Comparison of ENCODE assay signal across 11 cellular contexts in the genomic region with DNA sequence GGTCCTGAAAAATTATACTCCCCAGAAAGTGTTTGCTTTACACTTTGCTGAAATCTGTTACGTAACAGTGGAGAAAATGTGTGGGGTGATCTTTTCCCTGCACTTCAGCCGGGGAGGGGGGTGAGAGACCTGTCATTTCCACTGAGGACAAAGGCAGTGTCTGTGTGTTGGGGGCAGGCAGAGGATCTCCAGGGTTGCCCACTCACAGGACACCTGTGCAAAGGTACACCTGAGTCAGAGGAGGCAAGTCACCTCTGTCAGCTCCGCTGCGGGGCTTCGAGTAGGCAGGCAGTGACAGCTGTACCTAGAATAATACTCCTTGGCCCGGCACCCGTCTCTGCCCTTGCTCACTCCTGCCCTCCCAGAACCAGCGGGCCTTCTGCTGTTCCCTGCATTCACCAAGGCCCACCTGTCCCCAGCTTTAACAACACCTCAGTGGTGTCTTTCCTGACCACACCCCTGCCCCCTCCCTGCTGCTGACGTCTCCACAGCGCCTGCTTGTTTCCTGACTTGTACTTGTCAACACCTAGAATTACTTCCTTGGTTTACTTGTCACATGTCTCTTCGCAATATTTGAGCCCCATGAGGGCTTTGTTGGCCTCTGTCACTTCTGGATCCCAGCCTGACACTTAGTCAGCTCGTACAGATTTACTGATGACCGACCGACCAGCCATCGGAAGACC.
DNase-seq lines count a peak whose midpoint lies in the region; ATAC-seq and TF ChIP-seq lines count a peak whose summit lies in the region.
"Had no signal": no experiment of that assay in that cellular context is flagged by ENCODE, and none has a peak within 500 bp of the region (broad histone marks: within the 10 kb centered on the region; RNA-seq: fewer than 3 reads in every experiment).

No MANE protein-coding gene starts in this region.

- TF ChIP-seq CTCF in NB4 (IDR thresholded peaks at IDR 0.05; ENCODE audit: low read depth, low read length) (no peak), WTC11 (IDR thresholded peaks at IDR 0.05) (no peak), suprapubic skin (IDR thresholded peaks at IDR 0.05) (no peak)

- CTCF ChIA-PET in WTC11 (lab: Charles Lee): interaction anchor here (1.0 to 5.3 kb wide), 4 partner anchors 8 to 47 kb away, joined by 3 to 33 read pairs (median 12); no protein-coding TSS in a partner anchor

- no peaks in the 10 kb centered on the region for H3K9me3 ChIP-seq in right cardiac atrium (ENCODE audit: control insufficient read depth, low read length)
- no peaks in the 10 kb centered on the region for H3K9me3 ChIP-seq in suprapubic skin

- H3K4me3 ChIP-seq in NB4 (ENCODE audit: low read depth, low read length) (no peak overlapping the region), right cardiac atrium (ENCODE audit: low read length) (no peak overlapping the region), suprapubic skin (no peak overlapping the region)
- H3K4me3 ChIP-seq: GM12878 had no signal

- ATAC-seq in WTC11 (no peak), right cardiac atrium (peak; percentile 40 to 50), HG03097 (IDR thresholded peaks at IDR 0.05; ENCODE audit: low FRiP score, unreplicated experiment) (no peak), HG03442 (IDR thresholded peaks at IDR 0.05; ENCODE audit: unreplicated experiment) (no peak)
- ATAC-seq in activated CD4-positive, CD25-positive, alpha-beta regulatory T cell treated with anti-CD3 and anti-CD28 coated beads, Interleukin-2, amount 50 U/mL, for 24 hours: no peak
- ATAC-seq: activated T-cell treated with anti-CD3 and anti-CD28 coated beads, Interleukin-2, amount 50 U/mL, for 4 hours; GM12878 had no signal

- TF ChIP-seq POLR2A in NB4 (IDR thresholded peaks at IDR 0.05; ENCODE audit: extremely low read depth, insufficient read length) (no peak), suprapubic skin (IDR thresholded peaks at IDR 0.05) (no peak)

- intact Hi-C loops in right cardiac atrium (cut with DNase I): no loop called here

- H3K4me1 ChIP-seq in right cardiac atrium (ENCODE audit: control insufficient read depth, insufficient read depth, low read length) (peaks cover 43% of the 10 kb centered on the region), suprapubic skin (peaks cover 69% of the 10 kb centered on the region)

- no peaks in the 10 kb centered on the region for H3K27me3 Mint-ChIP-seq in WTC11 (ENCODE audit: low read depth)

- WGBS in right cardiac atrium: 53% methylated on average over 15 of the region's 15 CpGs
- 57% methylated on average over 13 of the region's 15 CpGs for whole genome bisulfite sequencing in suprapubic skin

- peaks cover 9% of the 10 kb centered on the region for H3K9me3 Mint-ChIP-seq in WTC11

- peaks cover 58% of the 10 kb centered on the region for H3K4me1 Mint-ChIP-seq in WTC11

- H3K27ac Mint-ChIP-seq in WTC11: peak overlapping the region; percentile 62

- H3K36me3 Mint-ChIP-seq in WTC11: peaks cover 11% of the 10 kb centered on the region

- peaks cover 10% of the 10 kb centered on the region for H3K36me3 ChIP-seq in suprapubic skin

- no peak overlapping the region for H3K4me3 Mint-ChIP-seq in WTC11
- H3K4me3 Mint-ChIP-seq: activated T-cell treated with anti-CD3 and anti-CD28 coated beads, Interleukin-2, amount 50 U/mL, for 4 hours had no signal

- POLR2A ChIA-PET in WTC11 (lab: Charles Lee): no interaction called here

- no peaks in the 10 kb centered on the region for H3K27me3 ChIP-seq in right cardiac atrium (ENCODE audit: control insufficient read depth, insufficient read depth)
- no peaks in the 10 kb centered on the region for H3K27me3 ChIP-seq in suprapubic skin

- no peak for TF ChIP-seq EP300 in suprapubic skin (IDR thresholded peaks at IDR 0.05)

- H3K27ac ChIP-seq in right cardiac atrium (ENCODE audit: low read length) (peak overlapping the region; percentile 82), suprapubic skin (peak overlapping the region; percentile 45)

- DNase-seq in NB4 (ENCODE audit: low read depth) (peak; percentile 30), WTC11 (ENCODE audit: low spot score) (no peak), right cardiac atrium (peak; percentile 68 to 76 (median 70)), suprapubic skin (ENCODE audit: low spot score in 2 of 2) (no peak)
- DNase-seq: activated T-cell treated with anti-CD3 and anti-CD28 coated beads, Interleukin-2, amount 50 U/mL, for 4 hours; H7; NCI-H446 had no signal

TF ChIP-seq in WTC11, 78 proteins besides CTCF, POLR2A, EP300 and RAD21 (continues in another document):
- TF ChIP-seq, protein P1, sequence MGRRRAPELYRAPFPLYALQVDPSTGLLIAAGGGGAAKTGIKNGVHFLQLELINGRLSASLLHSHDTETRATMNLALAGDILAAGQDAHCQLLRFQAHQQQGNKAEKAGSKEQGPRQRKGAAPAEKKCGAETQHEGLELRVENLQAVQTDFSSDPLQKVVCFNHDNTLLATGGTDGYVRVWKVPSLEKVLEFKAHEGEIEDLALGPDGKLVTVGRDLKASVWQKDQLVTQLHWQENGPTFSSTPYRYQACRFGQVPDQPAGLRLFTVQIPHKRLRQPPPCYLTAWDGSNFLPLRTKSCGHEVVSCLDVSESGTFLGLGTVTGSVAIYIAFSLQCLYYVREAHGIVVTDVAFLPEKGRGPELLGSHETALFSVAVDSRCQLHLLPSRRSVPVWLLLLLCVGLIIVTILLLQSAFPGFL (CRISPR knock-in tag; IDR thresholded peaks at IDR 0.05; ENCODE audit: borderline replicate concordance): no peak
- TF ChIP-seq, protein P2, sequence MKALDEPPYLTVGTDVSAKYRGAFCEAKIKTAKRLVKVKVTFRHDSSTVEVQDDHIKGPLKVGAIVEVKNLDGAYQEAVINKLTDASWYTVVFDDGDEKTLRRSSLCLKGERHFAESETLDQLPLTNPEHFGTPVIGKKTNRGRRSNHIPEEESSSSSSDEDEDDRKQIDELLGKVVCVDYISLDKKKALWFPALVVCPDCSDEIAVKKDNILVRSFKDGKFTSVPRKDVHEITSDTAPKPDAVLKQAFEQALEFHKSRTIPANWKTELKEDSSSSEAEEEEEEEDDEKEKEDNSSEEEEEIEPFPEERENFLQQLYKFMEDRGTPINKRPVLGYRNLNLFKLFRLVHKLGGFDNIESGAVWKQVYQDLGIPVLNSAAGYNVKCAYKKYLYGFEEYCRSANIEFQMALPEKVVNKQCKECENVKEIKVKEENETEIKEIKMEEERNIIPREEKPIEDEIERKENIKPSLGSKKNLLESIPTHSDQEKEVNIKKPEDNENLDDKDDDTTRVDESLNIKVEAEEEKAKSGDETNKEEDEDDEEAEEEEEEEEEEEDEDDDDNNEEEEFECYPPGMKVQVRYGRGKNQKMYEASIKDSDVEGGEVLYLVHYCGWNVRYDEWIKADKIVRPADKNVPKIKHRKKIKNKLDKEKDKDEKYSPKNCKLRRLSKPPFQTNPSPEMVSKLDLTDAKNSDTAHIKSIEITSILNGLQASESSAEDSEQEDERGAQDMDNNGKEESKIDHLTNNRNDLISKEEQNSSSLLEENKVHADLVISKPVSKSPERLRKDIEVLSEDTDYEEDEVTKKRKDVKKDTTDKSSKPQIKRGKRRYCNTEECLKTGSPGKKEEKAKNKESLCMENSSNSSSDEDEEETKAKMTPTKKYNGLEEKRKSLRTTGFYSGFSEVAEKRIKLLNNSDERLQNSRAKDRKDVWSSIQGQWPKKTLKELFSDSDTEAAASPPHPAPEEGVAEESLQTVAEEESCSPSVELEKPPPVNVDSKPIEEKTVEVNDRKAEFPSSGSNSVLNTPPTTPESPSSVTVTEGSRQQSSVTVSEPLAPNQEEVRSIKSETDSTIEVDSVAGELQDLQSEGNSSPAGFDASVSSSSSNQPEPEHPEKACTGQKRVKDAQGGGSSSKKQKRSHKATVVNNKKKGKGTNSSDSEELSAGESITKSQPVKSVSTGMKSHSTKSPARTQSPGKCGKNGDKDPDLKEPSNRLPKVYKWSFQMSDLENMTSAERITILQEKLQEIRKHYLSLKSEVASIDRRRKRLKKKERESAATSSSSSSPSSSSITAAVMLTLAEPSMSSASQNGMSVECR (CRISPR knock-in tag; IDR thresholded peaks at IDR 0.05; ENCODE audit: borderline replicate concordance): no peak
- TF ChIP-seq RORB (CRISPR knock-in tag; IDR thresholded peaks at IDR 0.05): no peak
- TF ChIP-seq, protein P3, sequence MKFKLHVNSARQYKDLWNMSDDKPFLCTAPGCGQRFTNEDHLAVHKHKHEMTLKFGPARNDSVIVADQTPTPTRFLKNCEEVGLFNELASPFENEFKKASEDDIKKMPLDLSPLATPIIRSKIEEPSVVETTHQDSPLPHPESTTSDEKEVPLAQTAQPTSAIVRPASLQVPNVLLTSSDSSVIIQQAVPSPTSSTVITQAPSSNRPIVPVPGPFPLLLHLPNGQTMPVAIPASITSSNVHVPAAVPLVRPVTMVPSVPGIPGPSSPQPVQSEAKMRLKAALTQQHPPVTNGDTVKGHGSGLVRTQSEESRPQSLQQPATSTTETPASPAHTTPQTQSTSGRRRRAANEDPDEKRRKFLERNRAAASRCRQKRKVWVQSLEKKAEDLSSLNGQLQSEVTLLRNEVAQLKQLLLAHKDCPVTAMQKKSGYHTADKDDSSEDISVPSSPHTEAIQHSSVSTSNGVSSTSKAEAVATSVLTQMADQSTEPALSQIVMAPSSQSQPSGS (CRISPR knock-in tag; IDR thresholded peaks at IDR 0.05; ENCODE audit: borderline replicate concordance, low read depth): no peak
- no peak for TF ChIP-seq ZNF416 (CRISPR knock-in tag; IDR thresholded peaks at IDR 0.05)
- TF ChIP-seq ZNF423 (CRISPR knock-in tag; IDR thresholded peaks at IDR 0.05): no peak
- TF ChIP-seq, protein P4, sequence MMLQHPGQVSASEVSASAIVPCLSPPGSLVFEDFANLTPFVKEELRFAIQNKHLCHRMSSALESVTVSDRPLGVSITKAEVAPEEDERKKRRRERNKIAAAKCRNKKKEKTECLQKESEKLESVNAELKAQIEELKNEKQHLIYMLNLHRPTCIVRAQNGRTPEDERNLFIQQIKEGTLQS (CRISPR knock-in tag; conservative IDR thresholded peaks at IDR 0.05): no peak
- TF ChIP-seq, protein P5, sequence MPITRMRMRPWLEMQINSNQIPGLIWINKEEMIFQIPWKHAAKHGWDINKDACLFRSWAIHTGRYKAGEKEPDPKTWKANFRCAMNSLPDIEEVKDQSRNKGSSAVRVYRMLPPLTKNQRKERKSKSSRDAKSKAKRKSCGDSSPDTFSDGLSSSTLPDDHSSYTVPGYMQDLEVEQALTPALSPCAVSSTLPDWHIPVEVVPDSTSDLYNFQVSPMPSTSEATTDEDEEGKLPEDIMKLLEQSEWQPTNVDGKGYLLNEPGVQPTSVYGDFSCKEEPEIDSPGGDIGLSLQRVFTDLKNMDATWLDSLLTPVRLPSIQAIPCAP (CRISPR knock-in tag; IDR thresholded peaks at IDR 0.05): no peak
- no peak for TF ChIP-seq ATF1 (CRISPR knock-in tag; IDR thresholded peaks at IDR 0.05)
- TF ChIP-seq IRF2 (CRISPR knock-in tag; IDR thresholded peaks at IDR 0.05; ENCODE audit: borderline replicate concordance, low read depth): no peak

Comparison
In these comparisons a context has a peak if more than half of its experiments do, and no peak if none do; other contexts are left out.
1. DNase-seq: peak in NB4 (single experiment) and right cardiac atrium (3 of 3); none in WTC11 (single experiment) and suprapubic skin (0 of 2).
2. ATAC-seq: peak in right cardiac atrium (2 of 2); none in WTC11 (single experiment), activated CD4-positive, CD25-positive, alpha-beta regulatory T cell treated with anti-CD3 and anti-CD28 coated beads, Interleukin-2, amount 50 U/mL, for 24 hours (0 of 2), HG03097 (single experiment) and HG03442 (single experiment).